In the genomic region with DNA sequence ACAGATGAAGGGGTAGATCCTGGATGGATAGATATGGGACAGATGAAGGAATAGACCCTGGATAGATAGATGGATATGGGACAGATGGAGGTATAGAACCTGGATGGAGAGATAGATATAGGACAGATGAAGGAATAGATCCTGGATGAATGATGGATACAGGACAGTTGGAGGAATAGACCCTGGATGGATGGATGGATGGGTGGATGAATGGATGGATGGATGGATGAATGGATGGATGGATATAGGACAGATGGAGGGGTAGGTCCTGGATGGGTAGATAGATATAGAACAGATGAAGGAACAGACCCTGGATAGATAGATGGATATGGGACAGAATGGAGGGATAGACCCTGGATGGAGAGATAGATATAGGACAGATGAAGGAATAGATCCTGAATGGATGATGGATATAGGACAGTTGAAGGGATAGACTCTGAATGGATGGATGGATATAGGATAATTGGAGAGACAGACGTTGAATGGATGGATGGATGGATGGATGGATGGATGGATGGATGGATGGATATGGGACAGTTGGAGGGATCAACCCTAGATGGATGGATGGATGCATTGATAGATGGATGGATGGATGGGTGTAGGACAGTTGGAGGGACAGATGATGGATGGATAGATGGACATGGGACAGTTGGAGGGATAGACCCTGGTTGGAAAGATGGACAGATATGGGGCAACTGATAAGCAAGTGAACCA, we compare ENCODE assay signal across 29 cellular contexts. TPM values are rescaled to one million over a fixed set of nuclear protein-coding genes. Genes with fewer than 3 reads are reported as not detected.
"Had no signal": no experiment of that assay in that cellular context is flagged by ENCODE, and none has a peak within 500 bp of the region (broad histone marks: within the 10 kb centered on the region; RNA-seq: fewer than 3 reads in every experiment).

No MANE protein-coding gene starts in this region.

- H3K36me3 ChIP-seq: colonic mucosa, esophagus muscularis mucosa, esophagus squamous epithelium, gastrocnemius medialis, gastroesophageal sphincter, heart left ventricle, heart right ventricle had no signal

- H3K27me3 ChIP-seq: colonic mucosa, dorsolateral prefrontal cortex, esophagus muscularis mucosa, esophagus squamous epithelium, foreskin keratinocyte, gastrocnemius medialis, gastroesophageal sphincter, heart left ventricle had no signal

- H3K9me3 ChIP-seq: colonic mucosa, esophagus muscularis mucosa, esophagus squamous epithelium, gastrocnemius medialis, gastroesophageal sphincter, heart left ventricle, heart right ventricle had no signal

- ATAC-seq: effector memory CD8-positive, alpha-beta T cell; esophagus mucosa; foreskin keratinocyte; gastrocnemius medialis; gastroesophageal sphincter; heart left ventricle; heart right ventricle had no signal

- H3K4me1 ChIP-seq: colonic mucosa, esophagus muscularis mucosa, esophagus squamous epithelium, foreskin keratinocyte, gastrocnemius medialis, gastroesophageal sphincter, heart left ventricle, heart right ventricle had no signal

- H3K4me3 ChIP-seq: colonic mucosa, coronary artery, dorsolateral prefrontal cortex, esophagus muscularis mucosa, esophagus squamous epithelium, gastrocnemius medialis, gastroesophageal sphincter, heart left ventricle, heart right ventricle had no signal

- DNase-seq: colonic mucosa; cortex of kidney; dermis blood vessel endothelial cell; dorsolateral prefrontal cortex; effector CD4-positive, alpha-beta T cell; effector CD8-positive, alpha-beta T cell; effector memory CD4-positive, alpha-beta T cell; effector memory CD8-positive, alpha-beta T cell; endodermal cell; erythroblast; esophagus squamous epithelium; foreskin fibroblast; foreskin keratinocyte; foreskin melanocyte; gastrocnemius medialis; glutamatergic neuron; head of caudate nucleus; heart left ventricle; heart right ventricle had no signal

- H3K27ac ChIP-seq: colonic mucosa, coronary artery, dorsolateral prefrontal cortex, epithelial cell of prostate, esophagus muscularis mucosa, esophagus squamous epithelium, foreskin keratinocyte, gastrocnemius medialis, gastroesophageal sphincter, heart left ventricle, heart right ventricle had no signal

- FAIRE-seq: colon, endometrium, endothelial cell of umbilical vein, frontal cortex had no signal

RNA-seq across cellular contexts. Expression of a gene that starts 32.2 kb away (rescaled TPM):
- total RNA-seq: esophagus mucosa, esophagus squamous epithelium, fibroblast of lung had no signal
